In the genomic region with DNA sequence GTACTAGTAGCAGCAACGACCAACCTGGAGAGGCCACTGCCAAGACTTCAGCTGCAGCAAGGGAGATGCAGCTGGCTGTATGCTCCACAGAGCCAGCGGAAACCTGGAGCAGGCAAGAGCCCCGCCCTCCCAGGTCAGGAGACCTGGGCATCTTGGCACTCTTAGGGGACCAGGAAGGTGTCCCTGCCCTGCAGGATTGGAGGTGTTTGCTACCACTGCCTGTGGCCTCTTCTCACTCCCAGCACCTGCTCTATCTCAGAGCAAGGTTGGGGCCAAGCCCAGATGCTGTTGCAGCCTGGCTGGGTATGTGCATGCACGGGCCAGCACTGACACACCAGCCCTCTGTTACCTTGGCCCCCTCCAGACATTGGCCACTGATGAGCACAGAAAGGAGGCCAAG, we compare ENCODE assay signal across 16 cellular contexts.
A peak's percentile ranks its signal among the peaks of the same experiment; 100 is the strongest.
DNase-seq lines count a peak whose midpoint lies in the region; ATAC-seq and TF ChIP-seq lines count a peak whose summit lies in the region.
"Had no signal": no experiment of that assay in that cellular context is flagged by ENCODE, and none has a peak within 500 bp of the region (broad histone marks: within the 10 kb centered on the region; RNA-seq: fewer than 3 reads in every experiment).

No MANE protein-coding gene starts in this region.

- no peak for TF ChIP-seq RAD21 in liver (IDR thresholded peaks at IDR 0.05)

- H3K9me3 ChIP-seq in liver (ENCODE audit: control insufficient read depth in 4 of 4, low read length in 3 of 4), result peaks cover 10 to 15% (median 12%) of the 10 kb centered on the region in 4 donors

- H3K4me3 Mint-ChIP-seq in progenitor cell of endocrine pancreas (ENCODE audit: low read depth), result no peak overlapping the region
- H3K4me3 Mint-ChIP-seq: GM23338 had no signal

- 64% methylated on average over 4 of the region's 4 CpGs for WGBS in liver

- H3K27me3 Mint-ChIP-seq in progenitor cell of endocrine pancreas, result no peaks in the 10 kb centered on the region

- H3K27ac ChIP-seq in liver (ENCODE audit: low read depth in 1 of 2, low read length in 2 of 2), result no peak overlapping the region
- H3K27ac ChIP-seq: 22Rv1, BLaER1 had no signal

- H3K27ac Mint-ChIP-seq in progenitor cell of endocrine pancreas, result peak overlapping the region; percentile 71
- H3K27ac Mint-ChIP-seq: GM23338 had no signal

- TF ChIP-seq CTCF in liver (IDR thresholded peaks at IDR 0.05; ENCODE audit: low read depth, low read length, missing input control), result no peak
- no peak for TF ChIP-seq CTCF in progenitor cell of endocrine pancreas (IDR thresholded peaks at IDR 0.05; ENCODE audit: unreplicated experiment)

- peak overlapping the region in 2 of 3 donors; percentile 31 to 44 for H3K4me3 ChIP-seq in liver (ENCODE audit: low read depth in 1 of 3, low read length in 3 of 3)
- H3K4me3 ChIP-seq: BLaER1, GM23338 had no signal

- no peak overlapping the region for H3K9ac ChIP-seq in liver (ENCODE audit: low read depth in 1 of 2, low read length in 2 of 2)
- H3K9ac ChIP-seq: BLaER1 had no signal

- no peaks in the 10 kb centered on the region for H3K36me3 ChIP-seq in liver (ENCODE audit: control insufficient read depth in 4 of 4, insufficient read depth in 3 of 4, low read depth in 1 of 4, low read length in 3 of 4)
- H3K36me3 ChIP-seq: BLaER1 had no signal

- H3K27me3 ChIP-seq in liver (ENCODE audit: control insufficient read depth in 4 of 4, insufficient read depth in 4 of 4, low read length in 3 of 4), result no peaks in the 10 kb centered on the region
- H3K27me3 ChIP-seq: BLaER1 had no signal

- ATAC-seq in GM19452 (IDR thresholded peaks at IDR 0.05; ENCODE audit: unreplicated experiment), result no peak
- ATAC-seq: GM23338 had no signal

- peaks cover 0 to 22% (median 5%) of the 10 kb centered on the region in 4 donors for H3K4me1 ChIP-seq in liver (ENCODE audit: control insufficient read depth in 4 of 4, insufficient read depth in 4 of 4, low read length in 3 of 4)
- H3K4me1 ChIP-seq: BLaER1 had no signal

- H3K9me3 Mint-ChIP-seq in progenitor cell of endocrine pancreas (ENCODE audit: low read depth), result peaks cover 16% of the 10 kb centered on the region

- DNase-seq in DMS53 (lab: John Stamatoyannopoulos, UW) (peak; percentile 11), DMS53 treated with DMSO at 0.1 percent for 48 hours (lab: John Stamatoyannopoulos, UW; ENCODE audit: unreplicated experiment) (no peak), progenitor cell of endocrine pancreas (ENCODE audit: low spot score, unreplicated experiment) (no peak), T-helper 1 cell (no peak), COLO668 (lab: John Stamatoyannopoulos, UW; ENCODE audit: unreplicated experiment) (no peak)
- DNase-seq in activated CD4-positive, CD25-positive, alpha-beta regulatory T cell (lab: John Stamatoyannopoulos, UW), result no peak
- DNase-seq: GDM1, NCI-H1436, NCI-H2029 treated with DMSO at 0.1 percent for 48 hours, NCI-H510A, SHP77 treated with DMSO at 0.1 percent for 48 hours had no signal

- H3K36me3 Mint-ChIP-seq in progenitor cell of endocrine pancreas (ENCODE audit: insufficient read depth), result no peaks in the 10 kb centered on the region

- H3K4me1 Mint-ChIP-seq in progenitor cell of endocrine pancreas (ENCODE audit: low read depth), result peaks cover 11% of the 10 kb centered on the region
- H3K4me1 Mint-ChIP-seq: GM23338 had no signal

TF ChIP-seq in liver, 16 proteins besides CTCF, POLR2A, EP300 and RAD21:
- TF ChIP-seq NR2F2 (IDR thresholded peaks at IDR 0.05) (no peak), YY1 (IDR thresholded peaks at IDR 0.05) (no peak), EGR1 (IDR thresholded peaks at IDR 0.05; ENCODE audit: low read depth in 2 of 2) (no peak), FOXA1 (IDR thresholded peaks at IDR 0.05) (no peak), GABPA (IDR thresholded peaks at IDR 0.05 in 1 of 2, conservative IDR thresholded peaks at IDR 0.05 in 1 of 2) (no peak), ATF3 (IDR thresholded peaks at IDR 0.05) (no peak), JUND (IDR thresholded peaks at IDR 0.05) (no peak), ZBTB33 (IDR thresholded peaks at IDR 0.05) (no peak), FOXA2 (IDR thresholded peaks at IDR 0.05) (no peak)
- TF ChIP-seq, protein P1, sequence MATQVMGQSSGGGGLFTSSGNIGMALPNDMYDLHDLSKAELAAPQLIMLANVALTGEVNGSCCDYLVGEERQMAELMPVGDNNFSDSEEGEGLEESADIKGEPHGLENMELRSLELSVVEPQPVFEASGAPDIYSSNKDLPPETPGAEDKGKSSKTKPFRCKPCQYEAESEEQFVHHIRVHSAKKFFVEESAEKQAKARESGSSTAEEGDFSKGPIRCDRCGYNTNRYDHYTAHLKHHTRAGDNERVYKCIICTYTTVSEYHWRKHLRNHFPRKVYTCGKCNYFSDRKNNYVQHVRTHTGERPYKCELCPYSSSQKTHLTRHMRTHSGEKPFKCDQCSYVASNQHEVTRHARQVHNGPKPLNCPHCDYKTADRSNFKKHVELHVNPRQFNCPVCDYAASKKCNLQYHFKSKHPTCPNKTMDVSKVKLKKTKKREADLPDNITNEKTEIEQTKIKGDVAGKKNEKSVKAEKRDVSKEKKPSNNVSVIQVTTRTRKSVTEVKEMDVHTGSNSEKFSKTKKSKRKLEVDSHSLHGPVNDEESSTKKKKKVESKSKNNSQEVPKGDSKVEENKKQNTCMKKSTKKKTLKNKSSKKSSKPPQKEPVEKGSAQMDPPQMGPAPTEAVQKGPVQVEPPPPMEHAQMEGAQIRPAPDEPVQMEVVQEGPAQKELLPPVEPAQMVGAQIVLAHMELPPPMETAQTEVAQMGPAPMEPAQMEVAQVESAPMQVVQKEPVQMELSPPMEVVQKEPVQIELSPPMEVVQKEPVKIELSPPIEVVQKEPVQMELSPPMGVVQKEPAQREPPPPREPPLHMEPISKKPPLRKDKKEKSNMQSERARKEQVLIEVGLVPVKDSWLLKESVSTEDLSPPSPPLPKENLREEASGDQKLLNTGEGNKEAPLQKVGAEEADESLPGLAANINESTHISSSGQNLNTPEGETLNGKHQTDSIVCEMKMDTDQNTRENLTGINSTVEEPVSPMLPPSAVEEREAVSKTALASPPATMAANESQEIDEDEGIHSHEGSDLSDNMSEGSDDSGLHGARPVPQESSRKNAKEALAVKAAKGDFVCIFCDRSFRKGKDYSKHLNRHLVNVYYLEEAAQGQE (IDR thresholded peaks at IDR 0.05), result no peak
TF ChIP-seq in liver: peak in this region for 0.
